Comparison of ENCODE assay signal across 1 cellular context in genomic region chr10:86753638-86754434, GRCh38.
TF ChIP-seq lines count a peak whose summit lies in the region.

No MANE protein-coding gene starts in this region.

TF ChIP-seq in GM23338, 12 proteins besides CTCF, POLR2A, EP300 and RAD21 (continued from another document):
- TF ChIP-seq, protein P1, sequence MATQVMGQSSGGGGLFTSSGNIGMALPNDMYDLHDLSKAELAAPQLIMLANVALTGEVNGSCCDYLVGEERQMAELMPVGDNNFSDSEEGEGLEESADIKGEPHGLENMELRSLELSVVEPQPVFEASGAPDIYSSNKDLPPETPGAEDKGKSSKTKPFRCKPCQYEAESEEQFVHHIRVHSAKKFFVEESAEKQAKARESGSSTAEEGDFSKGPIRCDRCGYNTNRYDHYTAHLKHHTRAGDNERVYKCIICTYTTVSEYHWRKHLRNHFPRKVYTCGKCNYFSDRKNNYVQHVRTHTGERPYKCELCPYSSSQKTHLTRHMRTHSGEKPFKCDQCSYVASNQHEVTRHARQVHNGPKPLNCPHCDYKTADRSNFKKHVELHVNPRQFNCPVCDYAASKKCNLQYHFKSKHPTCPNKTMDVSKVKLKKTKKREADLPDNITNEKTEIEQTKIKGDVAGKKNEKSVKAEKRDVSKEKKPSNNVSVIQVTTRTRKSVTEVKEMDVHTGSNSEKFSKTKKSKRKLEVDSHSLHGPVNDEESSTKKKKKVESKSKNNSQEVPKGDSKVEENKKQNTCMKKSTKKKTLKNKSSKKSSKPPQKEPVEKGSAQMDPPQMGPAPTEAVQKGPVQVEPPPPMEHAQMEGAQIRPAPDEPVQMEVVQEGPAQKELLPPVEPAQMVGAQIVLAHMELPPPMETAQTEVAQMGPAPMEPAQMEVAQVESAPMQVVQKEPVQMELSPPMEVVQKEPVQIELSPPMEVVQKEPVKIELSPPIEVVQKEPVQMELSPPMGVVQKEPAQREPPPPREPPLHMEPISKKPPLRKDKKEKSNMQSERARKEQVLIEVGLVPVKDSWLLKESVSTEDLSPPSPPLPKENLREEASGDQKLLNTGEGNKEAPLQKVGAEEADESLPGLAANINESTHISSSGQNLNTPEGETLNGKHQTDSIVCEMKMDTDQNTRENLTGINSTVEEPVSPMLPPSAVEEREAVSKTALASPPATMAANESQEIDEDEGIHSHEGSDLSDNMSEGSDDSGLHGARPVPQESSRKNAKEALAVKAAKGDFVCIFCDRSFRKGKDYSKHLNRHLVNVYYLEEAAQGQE (IDR thresholded peaks at IDR 0.05; ENCODE audit: unreplicated experiment): no peak
- TF ChIP-seq POLR2AphosphoS5 (IDR thresholded peaks at IDR 0.05; ENCODE audit: low read depth): no peak
- TF ChIP-seq, protein P2, sequence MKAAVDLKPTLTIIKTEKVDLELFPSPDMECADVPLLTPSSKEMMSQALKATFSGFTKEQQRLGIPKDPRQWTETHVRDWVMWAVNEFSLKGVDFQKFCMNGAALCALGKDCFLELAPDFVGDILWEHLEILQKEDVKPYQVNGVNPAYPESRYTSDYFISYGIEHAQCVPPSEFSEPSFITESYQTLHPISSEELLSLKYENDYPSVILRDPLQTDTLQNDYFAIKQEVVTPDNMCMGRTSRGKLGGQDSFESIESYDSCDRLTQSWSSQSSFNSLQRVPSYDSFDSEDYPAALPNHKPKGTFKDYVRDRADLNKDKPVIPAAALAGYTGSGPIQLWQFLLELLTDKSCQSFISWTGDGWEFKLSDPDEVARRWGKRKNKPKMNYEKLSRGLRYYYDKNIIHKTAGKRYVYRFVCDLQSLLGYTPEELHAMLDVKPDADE (IDR thresholded peaks at IDR 0.05): no peak
- no peak for TF ChIP-seq STAT1 (IDR thresholded peaks at IDR 0.05; ENCODE audit: unreplicated experiment)
- no peak for TF ChIP-seq NANOG (IDR thresholded peaks at IDR 0.05; ENCODE audit: borderline replicate concordance)
- no peak for TF ChIP-seq JUNB (IDR thresholded peaks at IDR 0.05; ENCODE audit: unreplicated experiment)
- TF ChIP-seq CREB1 (CRISPR knock-in tag; IDR thresholded peaks at IDR 0.05; ENCODE audit: low read depth): no peak
- no peak for TF ChIP-seq EZH2phosphoT487 (IDR thresholded peaks at IDR 0.05; ENCODE audit: unreplicated experiment)
